Comparison of ENCODE assay signal across 11 cellular contexts in genomic region chr13:46995874-46996273, GRCh38.
DNase-seq lines count a peak whose midpoint lies in the region; ATAC-seq and TF ChIP-seq lines count a peak whose summit lies in the region.
"Had no signal": no experiment of that assay in that cellular context is flagged by ENCODE, and none has a peak within 500 bp of the region (broad histone marks: within the 10 kb centered on the region; RNA-seq: fewer than 3 reads in every experiment).

No MANE protein-coding gene starts in this region.

- in situ Hi-C loops in KBM-7 (cut with MboI; ENCODE audit: low pct_unique_long_range_greater_than_20kb, low sequenced_read_pairs), result no loop called here

- intact Hi-C loops in natural killer cell (cut with micrococcal nuclease), result no loop called here

- H3K4me1 Mint-ChIP-seq in HFFc6 (ENCODE audit: low read depth), result no peaks in the 10 kb centered on the region; the same call in 1 of the 2 replicates
- no peaks in the 10 kb centered on the region for H3K4me1 Mint-ChIP-seq in natural killer cell

- H3K4me3 Mint-ChIP-seq in HFFc6, result no peak overlapping the region
- H3K4me3 Mint-ChIP-seq in natural killer cell, result no peak overlapping the region

- H3K36me3 Mint-ChIP-seq in HFFc6 (ENCODE audit: low read depth), result no peaks in the 10 kb centered on the region
- H3K36me3 Mint-ChIP-seq in natural killer cell, result no peaks in the 10 kb centered on the region

- H3K9me3 Mint-ChIP-seq in HFFc6 (no peaks in the 10 kb centered on the region; the same call in 1 of the 2 replicates), natural killer cell (no peaks in the 10 kb centered on the region)

- ATAC-seq in GM19395 (IDR thresholded peaks at IDR 0.05; ENCODE audit: unreplicated experiment) (peak; percentile 98), HG02884 (IDR thresholded peaks at IDR 0.05; ENCODE audit: unreplicated experiment) (peak; percentile 97), natural killer cell (no peak)

- TF ChIP-seq CTCF in GM10266 (IDR thresholded peaks at IDR 0.05; ENCODE audit: control insufficient read depth, insufficient read depth, low read depth, missing control alignments) (no peak), HFFc6 (IDR thresholded peaks at IDR 0.05) (no peak), natural killer cell (IDR thresholded peaks at IDR 0.05) (no peak)

- DNase-seq in GM10266 (ENCODE audit: extremely low spot score), result peak; percentile 31
- peak; percentile 20 for DNase-seq in KBM-7
- no peak for DNase-seq in HFFc6
- DNase-seq in NCI-H1092 (lab: John Stamatoyannopoulos, UW), result no peak
- no peak for DNase-seq in natural killer cell
- no peak for DNase-seq in activated gamma-delta T cell treated with Interleukin-2 at 50 U/mL for 16 hours
- DNase-seq: C1 segment of cervical spinal cord; occipital lobe; stimulated activated CD4-positive, alpha-beta T cell treated with anti-CD3 and anti-CD28 coated beads, Interleukin-4, amount 100 ng/mL, for 24 hours had no signal

- H3K27ac Mint-ChIP-seq in HFFc6 (no peak overlapping the region), natural killer cell (no peak overlapping the region)

- H3K27me3 Mint-ChIP-seq in HFFc6 (ENCODE audit: insufficient read depth), result peaks cover 2% of the 10 kb centered on the region
- peaks cover 3 to 15% of the 10 kb centered on the region in 2 donors for H3K27me3 Mint-ChIP-seq in natural killer cell (ENCODE audit: low read depth in 2 of 2)

Comparison
In these comparisons a context has a peak if more than half of its experiments do, and no peak if none do; other contexts are left out.
1. DNase-seq: peak in GM10266 (single experiment) and KBM-7 (single experiment); none in HFFc6 (single experiment), NCI-H1092 (single experiment), natural killer cell (single experiment) and activated gamma-delta T cell treated with Interleukin-2 at 50 U/mL for 16 hours (single experiment).
2. ATAC-seq: peak in GM19395 (single experiment) and HG02884 (single experiment); none in natural killer cell (0 of 3).